ENCODE assay signal across 8 cellular contexts in the genomic region with DNA sequence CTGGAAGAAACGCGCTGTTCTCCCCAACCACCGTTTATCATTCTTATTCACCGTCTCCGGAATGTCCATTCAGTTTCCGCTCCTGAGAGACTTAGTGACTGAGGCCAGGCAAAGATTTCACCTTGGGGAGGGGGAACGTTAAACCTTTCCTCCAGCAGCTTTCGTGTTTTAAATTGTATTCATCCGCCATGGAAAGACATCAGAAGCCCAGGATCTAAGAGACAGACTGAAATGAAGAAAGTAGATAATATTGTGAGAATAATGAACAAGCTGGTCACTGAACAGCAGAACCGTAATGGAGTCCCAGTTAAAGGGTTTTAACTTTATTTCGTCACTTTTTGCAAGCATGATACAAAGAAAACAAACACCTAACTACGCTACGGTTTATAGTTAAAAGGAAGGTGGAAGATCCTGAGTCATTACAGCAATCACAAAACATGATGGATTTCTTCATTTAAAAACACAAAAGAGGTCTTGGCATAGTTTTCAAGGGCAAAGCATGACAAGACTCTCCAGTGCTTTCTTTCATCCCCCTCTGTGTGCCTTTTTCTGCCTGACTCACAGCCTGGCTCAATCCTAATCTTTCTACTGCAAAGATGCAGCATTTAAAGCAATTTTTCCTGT. TPM values are rescaled to one million over a fixed set of nuclear protein-coding genes. Genes with fewer than 3 reads are reported as not detected.
DNase-seq lines count a peak whose midpoint lies in the region; ATAC-seq and TF ChIP-seq lines count a peak whose summit lies in the region.

No MANE protein-coding gene starts in this region.

- DNase-seq in T-helper 1 cell (no peak), PC-3 (peak; percentile 42), LoVo (ENCODE audit: low spot score) (no peak), NCI-H748 treated with DMSO at 0.1 percent for 48 hours (lab: John Stamatoyannopoulos, UW) (no peak)
- no peak for DNase-seq in naive thymus-derived CD4-positive, alpha-beta T cell

- peak overlapping the region; percentile 88 for H3K4me2 ChIP-seq in PC-3 (ENCODE audit: low read length)

- H3K4me3 ChIP-seq in PC-3 (ENCODE audit: low read length): peak overlapping the region; percentile 76
- H3K4me3 ChIP-seq in endocrine pancreas (ENCODE audit: control insufficient read depth, insufficient read depth, low read length): peak overlapping the region; percentile 90
- H3K4me3 ChIP-seq in naive thymus-derived CD4-positive, alpha-beta T cell (ENCODE audit: low read length): peak overlapping the region; percentile 66

- H3K27ac Mint-ChIP-seq in T-helper 1 cell treated with Interleukin-12 subunit alpha and Interleukin-12 subunit beta and Interleukin-4 antibody, amounts not matched to agents 30 μg/mL and 1 μg/mL, for 36 hours: peak overlapping the region; percentile 83
- peak overlapping the region; percentile 86 to 98 (median 94) for H3K27ac Mint-ChIP-seq in naive thymus-derived CD4-positive, alpha-beta T cell

- H2AFZ ChIP-seq in PC-3 (ENCODE audit: low read length): peak overlapping the region; percentile 79

- H3K4me1 Mint-ChIP-seq in T-helper 1 cell treated with Interleukin-12 subunit alpha and Interleukin-12 subunit beta and Interleukin-4 antibody, amounts not matched to agents 30 μg/mL and 1 μg/mL, for 36 hours (ENCODE audit: low read depth): peaks cover 44% of the 10 kb centered on the region
- H3K4me1 Mint-ChIP-seq in naive thymus-derived CD4-positive, alpha-beta T cell: peaks cover 35 to 52% (median 40%) of the 10 kb centered on the region in 7 donors

- peaks cover 45% of the 10 kb centered on the region for H3K4me1 ChIP-seq in PC-3 (ENCODE audit: insufficient read depth, low read length)
- H3K4me1 ChIP-seq in endocrine pancreas (ENCODE audit: control insufficient read depth, insufficient read depth, low read length): peaks cover 17% of the 10 kb centered on the region
- H3K4me1 ChIP-seq in naive thymus-derived CD4-positive, alpha-beta T cell (ENCODE audit: control insufficient read depth in 2 of 2, insufficient read depth in 2 of 2, low read length in 2 of 2): peaks cover 4 to 12% of the 10 kb centered on the region in 2 donors

- no peaks in the 10 kb centered on the region for H3F3A ChIP-seq in PC-3 (ENCODE audit: low read length, unreplicated experiment)

- no peaks in the 10 kb centered on the region for H3K9me2 ChIP-seq in PC-3 (replicated peaks; ENCODE audit: low read length)

- TSS peak; percentile 91 for BruUV-seq in PC-3 (replicated peaks; lab: Mats Ljungman, UMichigan)

- no peaks in the 10 kb centered on the region for H3K27me3 ChIP-seq in PC-3 (ENCODE audit: low read length)
- H3K27me3 ChIP-seq in endocrine pancreas (ENCODE audit: control insufficient read depth, insufficient read depth, low read length): no peaks in the 10 kb centered on the region
- H3K27me3 ChIP-seq in naive thymus-derived CD4-positive, alpha-beta T cell (ENCODE audit: control insufficient read depth in 2 of 2, insufficient read depth in 2 of 2, low read length in 2 of 2): no peaks in the 10 kb centered on the region

- 0 out of 2 replicates have a peak, but pooled peaks cover 11% of the 10 kb centered on the region for H4K20me1 ChIP-seq in PC-3 (ENCODE audit: low read length)

- H3K79me2 ChIP-seq in PC-3 (ENCODE audit: low read length): peaks cover 41% of the 10 kb centered on the region

- H3K36me3 Mint-ChIP-seq in T-helper 1 cell treated with Interleukin-12 subunit alpha and Interleukin-12 subunit beta and Interleukin-4 antibody, amounts not matched to agents 30 μg/mL and 1 μg/mL, for 36 hours (ENCODE audit: low read depth): peaks cover 7% of the 10 kb centered on the region
- H3K36me3 Mint-ChIP-seq in naive thymus-derived CD4-positive, alpha-beta T cell: peaks cover 0 to 2% (median 0%) of the 10 kb centered on the region in 5 donors

- H3K9ac ChIP-seq in PC-3 (ENCODE audit: low read length) (peak overlapping the region; percentile 77), endocrine pancreas (ENCODE audit: control insufficient read depth, insufficient read depth, low read length) (peak overlapping the region; percentile 52)

- CTCF ChIA-PET in PC-3 (lab: Charles Lee): interaction anchor here (0.6 to 1.4 kb wide), 4 partner anchors 13 to 246 kb away, joined by 3 to 5 read pairs (median 3); no protein-coding TSS in a partner anchor
- CTCF ChIA-PET in naive thymus-derived CD4-positive, alpha-beta T cell (lab: Charles Lee): interaction anchor here (0.5 to 1.6 kb wide), 5 partner anchors 59 to 311 kb away, joined by 3 to 9 read pairs (median 3); no protein-coding TSS in a partner anchor

- H3K36me3 ChIP-seq in PC-3 (ENCODE audit: low read depth, low read length): no peaks in the 10 kb centered on the region
- H3K36me3 ChIP-seq in endocrine pancreas (ENCODE audit: control insufficient read depth, insufficient read depth, low read length): no peaks in the 10 kb centered on the region
- H3K36me3 ChIP-seq in naive thymus-derived CD4-positive, alpha-beta T cell (ENCODE audit: control insufficient read depth in 2 of 3, insufficient read depth in 3 of 3, low read length in 3 of 3): no peaks in the 10 kb centered on the region

- POLR2A ChIA-PET in PC-3 (lab: Charles Lee; ENCODE audit: unreplicated experiment): interaction anchor here (0.5 to 1.0 kb wide), 4 partner anchors 25 to 1046 kb away, joined by 3 to 6 read pairs (median 4); partner anchors contain the start of gene GORAB
- POLR2A ChIA-PET in naive thymus-derived CD4-positive, alpha-beta T cell (lab: Charles Lee): interaction anchor here (0.6 kb wide), 1 partner anchor 8 kb away, joined by 3 read pairs; no protein-coding TSS in a partner anchor

- H3K9me3 ChIP-seq in PC-3 (ENCODE audit: low read length) (no peaks in the 10 kb centered on the region), endocrine pancreas (ENCODE audit: control insufficient read depth, low read length) (no peaks in the 10 kb centered on the region)
- no peaks in the 10 kb centered on the region for H3K9me3 ChIP-seq in naive thymus-derived CD4-positive, alpha-beta T cell (ENCODE audit: control insufficient read depth in 2 of 3, low read length in 3 of 3)

- peak overlapping the region; percentile 98 for H3K4me3 Mint-ChIP-seq in T-helper 1 cell treated with Interleukin-12 subunit alpha and Interleukin-12 subunit beta and Interleukin-4 antibody, amounts not matched to agents 30 μg/mL and 1 μg/mL, for 36 hours
- H3K4me3 Mint-ChIP-seq in naive thymus-derived CD4-positive, alpha-beta T cell: peak overlapping the region; percentile 87 to 98 (median 94)

- H3K27me3 Mint-ChIP-seq in T-helper 1 cell treated with Interleukin-12 subunit alpha and Interleukin-12 subunit beta and Interleukin-4 antibody, amounts not matched to agents 30 μg/mL and 1 μg/mL, for 36 hours (ENCODE audit: low read depth): no peaks in the 10 kb centered on the region
- peaks cover 0 to 8% (median 0%) of the 10 kb centered on the region in 5 donors for H3K27me3 Mint-ChIP-seq in naive thymus-derived CD4-positive, alpha-beta T cell

- no peaks in the 10 kb centered on the region for H3K9me3 Mint-ChIP-seq in T-helper 1 cell treated with Interleukin-12 subunit alpha and Interleukin-12 subunit beta and Interleukin-4 antibody, amounts not matched to agents 30 μg/mL and 1 μg/mL, for 36 hours
- no peaks in the 10 kb centered on the region for H3K9me3 Mint-ChIP-seq in naive thymus-derived CD4-positive, alpha-beta T cell

- H3K27ac ChIP-seq in PC-3 (ENCODE audit: low read length): peak overlapping the region; percentile 76
- H3K27ac ChIP-seq in naive thymus-derived CD4-positive, alpha-beta T cell (ENCODE audit: low read depth, low read length): peak overlapping the region; percentile 81

- no peak for TF ChIP-seq CTCF in PC-3 (conservative IDR thresholded peaks at IDR 0.05; ENCODE audit: low read depth, low read length)

- intact Hi-C loops in PC-3 (cut with micrococcal nuclease): loop anchor here (1.0 to 10.0 kb wide), 6 partner anchors 13 to 308 kb away; partner anchors contain the start of genes BLZF1, METTL18 and NME7
- intact Hi-C loops in naive thymus-derived CD4-positive, alpha-beta T cell (cut with micrococcal nuclease): loop anchor here (1.0 to 10.0 kb wide), 14 partner anchors 22 to 2001 kb away; partner anchors contain the start of genes PRRC2C (in 2 of the 2), ATP1B1 (in 1 of the 2), DCAF6 (in 1 of the 2) and KIFAP3 (in 1 of the 2)

- 0 out of 2 replicates have a peak, but pooled peaks have one; percentile 0 for ATAC-seq in PC-3
- ATAC-seq in naive thymus-derived CD4-positive, alpha-beta T cell: no peak
- ATAC-seq in HG02610 (IDR thresholded peaks at IDR 0.05; ENCODE audit: unreplicated experiment): no peak

RNA-seq across cellular contexts. Expression of gene SLC19A2, which starts 0.6 kb away (rescaled TPM):
- 8.6 and 11.0 TPM in 2 replicates for total RNA-seq in PC-3 (2014; rRNA removed)
- total RNA-seq in naive thymus-derived CD4-positive, alpha-beta T cell: 1 to 10 TPM; 3.7 to 5.9 (median 4.8) TPM
- under 1 TPM; 0.53 to 0.66 TPM for polyA plus RNA-seq in naive thymus-derived CD4-positive, alpha-beta T cell

RNA-seq across cellular contexts. Expression of gene CCDC181, which starts 59.1 kb away (rescaled TPM):
- total RNA-seq in PC-3 (2014; rRNA removed): 0.07 TPM in 1 of 2 replicates, not detected in the other
- not detected for total RNA-seq in naive thymus-derived CD4-positive, alpha-beta T cell
- not detected for polyA plus RNA-seq in naive thymus-derived CD4-positive, alpha-beta T cell
